ENCODE assay signal across 10 cellular contexts in genomic region chr11:79314906-79315689, GRCh38.
DNase-seq lines count a peak whose midpoint lies in the region; TF ChIP-seq lines count a peak whose summit lies in the region.
"Had no signal": no experiment of that assay in that cellular context is flagged by ENCODE, and none has a peak within 500 bp of the region (broad histone marks: within the 10 kb centered on the region; RNA-seq: fewer than 3 reads in every experiment).

No MANE protein-coding gene starts in this region.

- H3K9me3 ChIP-seq in MM.1S (replicated peaks; ENCODE audit: insufficient read depth, low read length) (no peaks in the 10 kb centered on the region), adipocyte (ENCODE audit: control insufficient read depth, low read length) (no peaks in the 10 kb centered on the region)
- H3K9me3 ChIP-seq: heart right ventricle had no signal

- no peak overlapping the region for H3K4me2 ChIP-seq in MM.1S (ENCODE audit: low read depth, low read length)

- no peak for TF ChIP-seq CTCF in MM.1S (IDR thresholded peaks at IDR 0.05; ENCODE audit: low read length)
- TF ChIP-seq CTCF in GM10266 (IDR thresholded peaks at IDR 0.05; ENCODE audit: control insufficient read depth, insufficient read depth, low read depth, missing control alignments), result no peak

- no peak overlapping the region for H3K9ac ChIP-seq in MM.1S (ENCODE audit: low read length)
- H3K9ac ChIP-seq in adipocyte (ENCODE audit: low read length), result no peak overlapping the region

- H3F3A ChIP-seq in MM.1S (ENCODE audit: insufficient read depth, low read length), result no peaks in the 10 kb centered on the region

- peak; percentile 3 for DNase-seq in ACHN
- DNase-seq in MM.1S, result peak; percentile 11
- DNase-seq in adipocyte (ENCODE audit: low read depth), result peak; percentile 11
- DNase-seq in iPS-NIHi7 (ENCODE audit: extremely low spot score), result peak; percentile 84
- DNase-seq in kidney glomerular epithelial cell (lab: John Stamatoyannopoulos, UW), result no peak
- DNase-seq in OCI-M2 (lab: John Stamatoyannopoulos, UW; ENCODE audit: unreplicated experiment), result no peak
- no peak for DNase-seq in T-helper 1 cell
- DNase-seq in GM10266 (ENCODE audit: extremely low spot score), result no peak
- DNase-seq: activated naive CD8-positive, alpha-beta T cell treated with anti-CD3 and anti-CD28 coated beads, Interleukin-2, amount 10 ng/mL, durations not matched to agents 7 days and 5 days; heart right ventricle had no signal

- no peaks in the 10 kb centered on the region for H4K20me1 ChIP-seq in MM.1S (ENCODE audit: insufficient read depth, low read length)

- H3K79me2 ChIP-seq in MM.1S (ENCODE audit: low read length), result no peaks in the 10 kb centered on the region

- H3K27ac ChIP-seq in MM.1S (ENCODE audit: low read length), result no peak overlapping the region
- H3K27ac ChIP-seq: heart right ventricle had no signal

- no peaks in the 10 kb centered on the region for H3K9me2 ChIP-seq in MM.1S (replicated peaks; ENCODE audit: insufficient read depth, low read length)

- in situ Hi-C loops in ACHN (cut with HindIII; ENCODE audit: low pct_ligation_motif_present, low pct_unique_long_range_greater_than_20kb, low sequenced_read_pairs), result no loop called here

- H3K4me1 ChIP-seq in MM.1S (ENCODE audit: low read length), result no peaks in the 10 kb centered on the region
- H3K4me1 ChIP-seq in adipocyte (ENCODE audit: control insufficient read depth, insufficient read depth, low read length), result peaks cover 21% of the 10 kb centered on the region
- H3K4me1 ChIP-seq: heart right ventricle had no signal

- H3K36me3 ChIP-seq in MM.1S (replicated peaks; ENCODE audit: insufficient read depth, low read length), result no peaks in the 10 kb centered on the region
- H3K36me3 ChIP-seq in adipocyte (ENCODE audit: control insufficient read depth, insufficient read depth, low read length, severe bottlenecking), result no peaks in the 10 kb centered on the region
- H3K36me3 ChIP-seq: heart right ventricle had no signal

- H2AFZ ChIP-seq in MM.1S (ENCODE audit: low read length), result no peak overlapping the region

- H3K27me3 ChIP-seq in MM.1S (replicated peaks; ENCODE audit: insufficient read depth, low read length) (no peaks in the 10 kb centered on the region), adipocyte (replicated peaks; ENCODE audit: control insufficient read depth, insufficient read depth, low read length) (no peaks in the 10 kb centered on the region)

- H3K4me3 ChIP-seq in MM.1S (ENCODE audit: low read length) (no peak overlapping the region), adipocyte (ENCODE audit: low read length) (no peak overlapping the region)
- H3K4me3 ChIP-seq: heart right ventricle had no signal

Comparison
In these comparisons a context has a peak if more than half of its experiments do, and no peak if none do; other contexts are left out.
1. DNase-seq: peak in ACHN (single experiment), MM.1S (single experiment), adipocyte (single experiment) and iPS-NIHi7 (single experiment); none in kidney glomerular epithelial cell (single experiment), OCI-M2 (single experiment), T-helper 1 cell (0 of 5) and GM10266 (single experiment).